Comparison of ENCODE assay signal across 1 cellular context in the genomic region with DNA sequence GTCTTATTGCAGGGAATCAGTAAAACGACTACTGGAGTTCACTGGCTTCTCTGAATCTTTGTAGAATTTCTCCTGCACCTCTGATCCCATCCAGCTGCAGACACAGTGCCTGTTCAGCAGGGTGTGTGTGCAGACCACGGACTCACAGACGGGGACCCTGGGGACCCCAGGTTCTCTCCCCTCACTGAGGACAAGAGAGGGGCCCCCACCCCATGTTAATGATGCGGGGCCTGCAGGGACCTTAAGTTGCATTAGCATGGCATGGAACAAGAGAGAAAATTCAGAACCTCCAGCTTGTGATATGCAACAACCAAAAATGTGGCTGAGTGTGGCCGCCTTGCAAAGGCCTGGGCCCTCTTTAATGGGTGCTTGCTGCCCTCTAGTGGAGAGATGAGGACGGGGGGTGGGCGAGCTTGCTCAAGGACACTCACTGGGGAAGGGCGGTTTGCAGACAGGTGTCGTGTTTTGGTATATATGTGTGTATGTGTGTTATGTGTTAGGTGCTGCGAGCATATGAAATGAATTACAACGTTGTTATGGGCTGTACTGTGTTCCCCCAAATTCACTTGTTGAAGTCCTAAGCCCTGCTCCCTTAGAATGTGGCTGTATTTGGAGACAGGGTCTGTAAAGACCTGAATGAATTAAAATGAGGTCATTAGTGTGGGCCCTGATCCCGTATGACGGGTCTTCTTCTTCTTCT.
TF ChIP-seq lines count a peak whose summit lies in the region.

No MANE protein-coding gene starts in this region.

TF ChIP-seq in K562, 482 proteins besides CTCF, POLR2A, EP300 and RAD21 (continued from another document and continues in another):
- TF ChIP-seq, protein P1, sequence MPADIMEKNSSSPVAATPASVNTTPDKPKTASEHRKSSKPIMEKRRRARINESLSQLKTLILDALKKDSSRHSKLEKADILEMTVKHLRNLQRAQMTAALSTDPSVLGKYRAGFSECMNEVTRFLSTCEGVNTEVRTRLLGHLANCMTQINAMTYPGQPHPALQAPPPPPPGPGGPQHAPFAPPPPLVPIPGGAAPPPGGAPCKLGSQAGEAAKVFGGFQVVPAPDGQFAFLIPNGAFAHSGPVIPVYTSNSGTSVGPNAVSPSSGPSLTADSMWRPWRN (IDR thresholded peaks at IDR 0.05; ENCODE audit: low read depth) = no peak; the same call in 1 of the 2 replicates
- TF ChIP-seq, protein P2, sequence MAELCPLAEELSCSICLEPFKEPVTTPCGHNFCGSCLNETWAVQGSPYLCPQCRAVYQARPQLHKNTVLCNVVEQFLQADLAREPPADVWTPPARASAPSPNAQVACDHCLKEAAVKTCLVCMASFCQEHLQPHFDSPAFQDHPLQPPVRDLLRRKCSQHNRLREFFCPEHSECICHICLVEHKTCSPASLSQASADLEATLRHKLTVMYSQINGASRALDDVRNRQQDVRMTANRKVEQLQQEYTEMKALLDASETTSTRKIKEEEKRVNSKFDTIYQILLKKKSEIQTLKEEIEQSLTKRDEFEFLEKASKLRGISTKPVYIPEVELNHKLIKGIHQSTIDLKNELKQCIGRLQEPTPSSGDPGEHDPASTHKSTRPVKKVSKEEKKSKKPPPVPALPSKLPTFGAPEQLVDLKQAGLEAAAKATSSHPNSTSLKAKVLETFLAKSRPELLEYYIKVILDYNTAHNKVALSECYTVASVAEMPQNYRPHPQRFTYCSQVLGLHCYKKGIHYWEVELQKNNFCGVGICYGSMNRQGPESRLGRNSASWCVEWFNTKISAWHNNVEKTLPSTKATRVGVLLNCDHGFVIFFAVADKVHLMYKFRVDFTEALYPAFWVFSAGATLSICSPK (IDR thresholded peaks at IDR 0.05; ENCODE audit: borderline replicate concordance) = no peak; the same call in 1 of the 2 replicates
- no peak for TF ChIP-seq ZNF586 (CRISPR knock-in tag; conservative IDR thresholded peaks at IDR 0.05)
- TF ChIP-seq, protein P3, sequence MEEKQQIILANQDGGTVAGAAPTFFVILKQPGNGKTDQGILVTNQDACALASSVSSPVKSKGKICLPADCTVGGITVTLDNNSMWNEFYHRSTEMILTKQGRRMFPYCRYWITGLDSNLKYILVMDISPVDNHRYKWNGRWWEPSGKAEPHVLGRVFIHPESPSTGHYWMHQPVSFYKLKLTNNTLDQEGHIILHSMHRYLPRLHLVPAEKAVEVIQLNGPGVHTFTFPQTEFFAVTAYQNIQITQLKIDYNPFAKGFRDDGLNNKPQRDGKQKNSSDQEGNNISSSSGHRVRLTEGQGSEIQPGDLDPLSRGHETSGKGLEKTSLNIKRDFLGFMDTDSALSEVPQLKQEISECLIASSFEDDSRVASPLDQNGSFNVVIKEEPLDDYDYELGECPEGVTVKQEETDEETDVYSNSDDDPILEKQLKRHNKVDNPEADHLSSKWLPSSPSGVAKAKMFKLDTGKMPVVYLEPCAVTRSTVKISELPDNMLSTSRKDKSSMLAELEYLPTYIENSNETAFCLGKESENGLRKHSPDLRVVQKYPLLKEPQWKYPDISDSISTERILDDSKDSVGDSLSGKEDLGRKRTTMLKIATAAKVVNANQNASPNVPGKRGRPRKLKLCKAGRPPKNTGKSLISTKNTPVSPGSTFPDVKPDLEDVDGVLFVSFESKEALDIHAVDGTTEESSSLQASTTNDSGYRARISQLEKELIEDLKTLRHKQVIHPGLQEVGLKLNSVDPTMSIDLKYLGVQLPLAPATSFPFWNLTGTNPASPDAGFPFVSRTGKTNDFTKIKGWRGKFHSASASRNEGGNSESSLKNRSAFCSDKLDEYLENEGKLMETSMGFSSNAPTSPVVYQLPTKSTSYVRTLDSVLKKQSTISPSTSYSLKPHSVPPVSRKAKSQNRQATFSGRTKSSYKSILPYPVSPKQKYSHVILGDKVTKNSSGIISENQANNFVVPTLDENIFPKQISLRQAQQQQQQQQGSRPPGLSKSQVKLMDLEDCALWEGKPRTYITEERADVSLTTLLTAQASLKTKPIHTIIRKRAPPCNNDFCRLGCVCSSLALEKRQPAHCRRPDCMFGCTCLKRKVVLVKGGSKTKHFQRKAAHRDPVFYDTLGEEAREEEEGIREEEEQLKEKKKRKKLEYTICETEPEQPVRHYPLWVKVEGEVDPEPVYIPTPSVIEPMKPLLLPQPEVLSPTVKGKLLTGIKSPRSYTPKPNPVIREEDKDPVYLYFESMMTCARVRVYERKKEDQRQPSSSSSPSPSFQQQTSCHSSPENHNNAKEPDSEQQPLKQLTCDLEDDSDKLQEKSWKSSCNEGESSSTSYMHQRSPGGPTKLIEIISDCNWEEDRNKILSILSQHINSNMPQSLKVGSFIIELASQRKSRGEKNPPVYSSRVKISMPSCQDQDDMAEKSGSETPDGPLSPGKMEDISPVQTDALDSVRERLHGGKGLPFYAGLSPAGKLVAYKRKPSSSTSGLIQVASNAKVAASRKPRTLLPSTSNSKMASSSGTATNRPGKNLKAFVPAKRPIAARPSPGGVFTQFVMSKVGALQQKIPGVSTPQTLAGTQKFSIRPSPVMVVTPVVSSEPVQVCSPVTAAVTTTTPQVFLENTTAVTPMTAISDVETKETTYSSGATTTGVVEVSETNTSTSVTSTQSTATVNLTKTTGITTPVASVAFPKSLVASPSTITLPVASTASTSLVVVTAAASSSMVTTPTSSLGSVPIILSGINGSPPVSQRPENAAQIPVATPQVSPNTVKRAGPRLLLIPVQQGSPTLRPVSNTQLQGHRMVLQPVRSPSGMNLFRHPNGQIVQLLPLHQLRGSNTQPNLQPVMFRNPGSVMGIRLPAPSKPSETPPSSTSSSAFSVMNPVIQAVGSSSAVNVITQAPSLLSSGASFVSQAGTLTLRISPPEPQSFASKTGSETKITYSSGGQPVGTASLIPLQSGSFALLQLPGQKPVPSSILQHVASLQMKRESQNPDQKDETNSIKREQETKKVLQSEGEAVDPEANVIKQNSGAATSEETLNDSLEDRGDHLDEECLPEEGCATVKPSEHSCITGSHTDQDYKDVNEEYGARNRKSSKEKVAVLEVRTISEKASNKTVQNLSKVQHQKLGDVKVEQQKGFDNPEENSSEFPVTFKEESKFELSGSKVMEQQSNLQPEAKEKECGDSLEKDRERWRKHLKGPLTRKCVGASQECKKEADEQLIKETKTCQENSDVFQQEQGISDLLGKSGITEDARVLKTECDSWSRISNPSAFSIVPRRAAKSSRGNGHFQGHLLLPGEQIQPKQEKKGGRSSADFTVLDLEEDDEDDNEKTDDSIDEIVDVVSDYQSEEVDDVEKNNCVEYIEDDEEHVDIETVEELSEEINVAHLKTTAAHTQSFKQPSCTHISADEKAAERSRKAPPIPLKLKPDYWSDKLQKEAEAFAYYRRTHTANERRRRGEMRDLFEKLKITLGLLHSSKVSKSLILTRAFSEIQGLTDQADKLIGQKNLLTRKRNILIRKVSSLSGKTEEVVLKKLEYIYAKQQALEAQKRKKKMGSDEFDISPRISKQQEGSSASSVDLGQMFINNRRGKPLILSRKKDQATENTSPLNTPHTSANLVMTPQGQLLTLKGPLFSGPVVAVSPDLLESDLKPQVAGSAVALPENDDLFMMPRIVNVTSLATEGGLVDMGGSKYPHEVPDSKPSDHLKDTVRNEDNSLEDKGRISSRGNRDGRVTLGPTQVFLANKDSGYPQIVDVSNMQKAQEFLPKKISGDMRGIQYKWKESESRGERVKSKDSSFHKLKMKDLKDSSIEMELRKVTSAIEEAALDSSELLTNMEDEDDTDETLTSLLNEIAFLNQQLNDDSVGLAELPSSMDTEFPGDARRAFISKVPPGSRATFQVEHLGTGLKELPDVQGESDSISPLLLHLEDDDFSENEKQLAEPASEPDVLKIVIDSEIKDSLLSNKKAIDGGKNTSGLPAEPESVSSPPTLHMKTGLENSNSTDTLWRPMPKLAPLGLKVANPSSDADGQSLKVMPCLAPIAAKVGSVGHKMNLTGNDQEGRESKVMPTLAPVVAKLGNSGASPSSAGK (IDR thresholded peaks at IDR 0.05) = no peak
- TF ChIP-seq JUN (IDR thresholded peaks at IDR 0.05; ENCODE audit: borderline replicate concordance, low read depth, low read length) = peak; percentile 76
- TF ChIP-seq JUN (CRISPR knock-in tag; IDR thresholded peaks at IDR 0.05; ENCODE audit: borderline replicate concordance) = no peak
- TF ChIP-seq, protein P4, sequence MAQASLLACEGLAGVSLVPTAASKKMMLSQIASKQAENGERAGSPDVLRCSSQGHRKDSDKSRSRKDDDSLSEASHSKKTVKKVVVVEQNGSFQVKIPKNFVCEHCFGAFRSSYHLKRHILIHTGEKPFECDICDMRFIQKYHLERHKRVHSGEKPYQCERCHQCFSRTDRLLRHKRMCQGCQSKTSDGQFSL (CRISPR knock-in tag; IDR thresholded peaks at IDR 0.05) = no peak
- TF ChIP-seq, protein P4 (tag; IDR thresholded peaks at IDR 0.05) = peak in 1 of 2 experiments; percentile 96; a peak in 2 of 4 replicates
- no peak for TF ChIP-seq ZNF3 (CRISPR knock-in tag; IDR thresholded peaks at IDR 0.05)
- TF ChIP-seq ZFP36 (IDR thresholded peaks at IDR 0.05; ENCODE audit: low read depth, low read length, partially characterized antibody) = no peak
- TF ChIP-seq, protein P5, sequence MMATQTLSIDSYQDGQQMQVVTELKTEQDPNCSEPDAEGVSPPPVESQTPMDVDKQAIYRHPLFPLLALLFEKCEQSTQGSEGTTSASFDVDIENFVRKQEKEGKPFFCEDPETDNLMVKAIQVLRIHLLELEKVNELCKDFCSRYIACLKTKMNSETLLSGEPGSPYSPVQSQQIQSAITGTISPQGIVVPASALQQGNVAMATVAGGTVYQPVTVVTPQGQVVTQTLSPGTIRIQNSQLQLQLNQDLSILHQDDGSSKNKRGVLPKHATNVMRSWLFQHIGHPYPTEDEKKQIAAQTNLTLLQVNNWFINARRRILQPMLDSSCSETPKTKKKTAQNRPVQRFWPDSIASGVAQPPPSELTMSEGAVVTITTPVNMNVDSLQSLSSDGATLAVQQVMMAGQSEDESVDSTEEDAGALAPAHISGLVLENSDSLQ (IDR thresholded peaks at IDR 0.05) = no peak; the same call in none of the 2 replicates
- TF ChIP-seq, protein P6, sequence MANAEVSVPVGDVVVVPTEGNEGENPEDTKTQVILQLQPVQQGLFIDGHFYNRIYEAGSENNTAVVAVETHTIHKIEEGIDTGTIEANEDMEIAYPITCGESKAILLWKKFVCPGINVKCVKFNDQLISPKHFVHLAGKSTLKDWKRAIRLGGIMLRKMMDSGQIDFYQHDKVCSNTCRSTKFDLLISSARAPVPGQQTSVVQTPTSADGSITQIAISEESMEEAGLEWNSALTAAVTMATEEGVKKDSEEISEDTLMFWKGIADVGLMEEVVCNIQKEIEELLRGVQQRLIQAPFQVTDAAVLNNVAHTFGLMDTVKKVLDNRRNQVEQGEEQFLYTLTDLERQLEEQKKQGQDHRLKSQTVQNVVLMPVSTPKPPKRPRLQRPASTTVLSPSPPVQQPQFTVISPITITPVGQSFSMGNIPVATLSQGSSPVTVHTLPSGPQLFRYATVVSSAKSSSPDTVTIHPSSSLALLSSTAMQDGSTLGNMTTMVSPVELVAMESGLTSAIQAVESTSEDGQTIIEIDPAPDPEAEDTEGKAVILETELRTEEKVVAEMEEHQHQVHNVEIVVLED (CRISPR knock-in tag; IDR thresholded peaks at IDR 0.05) = no peak
- peak; percentile 27 for TF ChIP-seq TAF1 (IDR thresholded peaks at IDR 0.05; ENCODE audit: control insufficient read depth, extremely low read depth, insufficient read depth, low read length, severe bottlenecking)
- TF ChIP-seq RCOR1 (IDR thresholded peaks at IDR 0.05; ENCODE audit: borderline replicate concordance in 1 of 2, low read depth in 2 of 2, low read length in 2 of 2) = peak in 1 of 2 experiments; percentile 87; a peak in 2 of 4 replicates
- TF ChIP-seq, protein P7, sequence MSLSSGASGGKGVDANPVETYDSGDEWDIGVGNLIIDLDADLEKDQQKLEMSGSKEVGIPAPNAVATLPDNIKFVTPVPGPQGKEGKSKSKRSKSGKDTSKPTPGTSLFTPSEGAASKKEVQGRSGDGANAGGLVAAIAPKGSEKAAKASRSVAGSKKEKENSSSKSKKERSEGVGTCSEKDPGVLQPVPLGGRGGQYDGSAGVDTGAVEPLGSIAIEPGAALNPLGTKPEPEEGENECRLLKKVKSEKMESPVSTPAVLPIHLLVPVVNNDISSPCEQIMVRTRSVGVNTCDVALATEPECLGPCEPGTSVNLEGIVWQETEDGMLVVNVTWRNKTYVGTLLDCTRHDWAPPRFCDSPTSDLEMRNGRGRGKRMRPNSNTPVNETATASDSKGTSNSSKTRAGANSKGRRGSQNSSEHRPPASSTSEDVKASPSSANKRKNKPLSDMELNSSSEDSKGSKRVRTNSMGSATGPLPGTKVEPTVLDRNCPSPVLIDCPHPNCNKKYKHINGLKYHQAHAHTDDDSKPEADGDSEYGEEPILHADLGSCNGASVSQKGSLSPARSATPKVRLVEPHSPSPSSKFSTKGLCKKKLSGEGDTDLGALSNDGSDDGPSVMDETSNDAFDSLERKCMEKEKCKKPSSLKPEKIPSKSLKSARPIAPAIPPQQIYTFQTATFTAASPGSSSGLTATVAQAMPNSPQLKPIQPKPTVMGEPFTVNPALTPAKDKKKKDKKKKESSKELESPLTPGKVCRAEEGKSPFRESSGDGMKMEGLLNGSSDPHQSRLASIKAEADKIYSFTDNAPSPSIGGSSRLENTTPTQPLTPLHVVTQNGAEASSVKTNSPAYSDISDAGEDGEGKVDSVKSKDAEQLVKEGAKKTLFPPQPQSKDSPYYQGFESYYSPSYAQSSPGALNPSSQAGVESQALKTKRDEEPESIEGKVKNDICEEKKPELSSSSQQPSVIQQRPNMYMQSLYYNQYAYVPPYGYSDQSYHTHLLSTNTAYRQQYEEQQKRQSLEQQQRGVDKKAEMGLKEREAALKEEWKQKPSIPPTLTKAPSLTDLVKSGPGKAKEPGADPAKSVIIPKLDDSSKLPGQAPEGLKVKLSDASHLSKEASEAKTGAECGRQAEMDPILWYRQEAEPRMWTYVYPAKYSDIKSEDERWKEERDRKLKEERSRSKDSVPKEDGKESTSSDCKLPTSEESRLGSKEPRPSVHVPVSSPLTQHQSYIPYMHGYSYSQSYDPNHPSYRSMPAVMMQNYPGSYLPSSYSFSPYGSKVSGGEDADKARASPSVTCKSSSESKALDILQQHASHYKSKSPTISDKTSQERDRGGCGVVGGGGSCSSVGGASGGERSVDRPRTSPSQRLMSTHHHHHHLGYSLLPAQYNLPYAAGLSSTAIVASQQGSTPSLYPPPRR (CRISPR knock-in tag; IDR thresholded peaks at IDR 0.05; ENCODE audit: borderline replicate concordance) = peak; percentile 97
- no peak for TF ChIP-seq THRAP3 (IDR thresholded peaks at IDR 0.05; ENCODE audit: borderline replicate concordance)
- TF ChIP-seq FUS (optimal IDR thresholded peaks at IDR 0.05; ENCODE audit: low read depth, low read length) = no peak
- TF ChIP-seq ZNF239 (CRISPR knock-in tag; IDR thresholded peaks at IDR 0.05) = no peak; the same call in 1 of the 2 replicates
- peak; percentile 81 to 96 for TF ChIP-seq MAZ (CRISPR knock-in tag; conservative IDR thresholded peaks at IDR 0.05 in 1 of 2, IDR thresholded peaks at IDR 0.05 in 1 of 2)
- TF ChIP-seq BHLHE40 (IDR thresholded peaks at IDR 0.05; ENCODE audit: low read length) = peak; percentile 49
- TF ChIP-seq NR3C1 (CRISPR knock-in tag; IDR thresholded peaks at IDR 0.05) = no peak
- no peak for TF ChIP-seq ZKSCAN3 (CRISPR knock-in tag; IDR thresholded peaks at IDR 0.05)
- TF ChIP-seq ZNF830 (CRISPR knock-in tag; IDR thresholded peaks at IDR 0.05) = peak; percentile 51; the same call in 1 of the 2 replicates
- TF ChIP-seq SRSF3 (IDR thresholded peaks at IDR 0.05; ENCODE audit: insufficient read depth, low read length) = no peak
